ENCODE assay signal across 25 cellular contexts in the genomic region with DNA sequence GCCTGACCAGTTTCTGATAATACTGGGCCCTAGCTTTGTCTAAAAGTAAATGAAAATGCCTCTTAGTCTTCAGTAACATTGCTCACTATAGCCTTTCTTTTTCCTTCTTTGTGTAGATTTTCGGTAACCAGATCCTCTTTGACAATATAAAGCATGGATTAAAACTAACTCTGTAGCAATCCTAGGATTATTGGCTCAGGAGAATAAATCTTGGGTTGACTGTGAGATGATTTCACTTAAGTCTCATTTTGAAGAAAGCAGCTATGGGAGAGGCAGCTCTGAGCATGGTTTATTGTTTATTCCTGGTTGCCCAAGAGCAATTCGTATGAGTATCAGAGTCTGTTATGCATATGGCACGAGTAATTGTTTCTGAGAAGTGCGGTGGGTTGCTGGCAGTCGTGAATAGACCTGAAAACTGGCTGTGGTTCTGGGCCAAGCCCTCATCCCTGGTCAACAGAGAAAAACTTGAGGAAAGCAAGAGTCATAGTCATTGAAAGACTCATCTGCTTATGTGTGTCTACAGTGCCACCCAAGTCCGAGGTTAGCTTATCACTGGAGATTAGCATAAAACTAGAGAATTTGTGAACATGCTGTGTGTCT. TPM values are rescaled to one million over a fixed set of nuclear protein-coding genes. Genes with fewer than 3 reads are reported as not detected.
A peak's percentile ranks its signal among the peaks of the same experiment; 100 is the strongest.
DNase-seq lines count a peak whose midpoint lies in the region; ATAC-seq and TF ChIP-seq lines count a peak whose summit lies in the region.
"Had no signal": no experiment of that assay in that cellular context is flagged by ENCODE, and none has a peak within 500 bp of the region (broad histone marks: within the 10 kb centered on the region; RNA-seq: fewer than 3 reads in every experiment).

No MANE protein-coding gene starts in this region.

- no peaks in the 10 kb centered on the region for H3K27me3 Mint-ChIP-seq in activated CD4-positive, alpha-beta T cell treated with anti-CD3 and anti-CD28 coated beads for 36 hours
- H3K27me3 Mint-ChIP-seq in activated CD4-positive, alpha-beta T cell treated with anti-CD3 and anti-CD28 coated beads, Interleukin-2, amount 10 ng/mL, durations not matched to agents 7 days and 5 days = no peaks in the 10 kb centered on the region
- H3K27me3 Mint-ChIP-seq in activated T-helper 17 cell treated with anti-CD3 and anti-CD28 coated beads, Interleukin-2, amount 50 U/mL, for 72 hours = no peaks in the 10 kb centered on the region
- H3K27me3 Mint-ChIP-seq: effector memory CD8-positive, alpha-beta T cell had no signal

- no peaks in the 10 kb centered on the region for H4K20me1 ChIP-seq in hepatocyte (ENCODE audit: insufficient read depth, poor library complexity, severe bottlenecking)

- H3K27ac Mint-ChIP-seq in activated CD4-positive, alpha-beta T cell treated with anti-CD3 and anti-CD28 coated beads for 36 hours = peak overlapping the region; percentile 22
- H3K27ac Mint-ChIP-seq in activated CD4-positive, alpha-beta T cell treated with anti-CD3 and anti-CD28 coated beads, Interleukin-2, amount 10 ng/mL, durations not matched to agents 7 days and 5 days = no peak overlapping the region
- no peak overlapping the region for H3K27ac Mint-ChIP-seq in activated T-helper 17 cell treated with anti-CD3 and anti-CD28 coated beads, Interleukin-2, amount 50 U/mL, for 72 hours
- H3K27ac Mint-ChIP-seq: effector memory CD8-positive, alpha-beta T cell had no signal

- H3K36me3 ChIP-seq in hepatocyte (replicated peaks; ENCODE audit: insufficient read depth, low read depth) = no peaks in the 10 kb centered on the region
- H3K36me3 ChIP-seq: brain microvascular endothelial cell had no signal

- H3K36me3 Mint-ChIP-seq in activated CD4-positive, alpha-beta T cell treated with anti-CD3 and anti-CD28 coated beads for 36 hours (ENCODE audit: low read depth) = peaks cover 3% of the 10 kb centered on the region
- peaks cover 4% of the 10 kb centered on the region for H3K36me3 Mint-ChIP-seq in activated CD4-positive, alpha-beta T cell treated with anti-CD3 and anti-CD28 coated beads, Interleukin-2, amount 10 ng/mL, durations not matched to agents 7 days and 5 days (ENCODE audit: low read depth)
- H3K36me3 Mint-ChIP-seq in activated T-helper 17 cell treated with anti-CD3 and anti-CD28 coated beads, Interleukin-2, amount 50 U/mL, for 72 hours (ENCODE audit: low read depth) = peaks cover 22% of the 10 kb centered on the region

- H3K4me1 ChIP-seq in hepatocyte (ENCODE audit: insufficient read depth) = peaks cover 6% of the 10 kb centered on the region

- no peak overlapping the region for H2AFZ ChIP-seq in hepatocyte

- H3K9me2 ChIP-seq in hepatocyte (replicated peaks; ENCODE audit: insufficient read depth) = no peaks in the 10 kb centered on the region

- WGBS in hepatocyte (ENCODE audit: low lambda C conversion rate, missing lambda C conversion rate) = 74% methylated on average over 6 of the region's 6 CpGs

- no peak overlapping the region for H3K4me3 Mint-ChIP-seq in activated CD4-positive, alpha-beta T cell treated with anti-CD3 and anti-CD28 coated beads for 36 hours
- H3K4me3 Mint-ChIP-seq in activated CD4-positive, alpha-beta T cell treated with anti-CD3 and anti-CD28 coated beads, Interleukin-2, amount 10 ng/mL, durations not matched to agents 7 days and 5 days = no peak overlapping the region
- no peak overlapping the region for H3K4me3 Mint-ChIP-seq in activated T-helper 17 cell treated with anti-CD3 and anti-CD28 coated beads, Interleukin-2, amount 50 U/mL, for 72 hours
- H3K4me3 Mint-ChIP-seq: effector memory CD8-positive, alpha-beta T cell had no signal

- DNase-seq in activated CD4-positive, alpha-beta T cell treated with anti-CD3 and anti-CD28 coated beads for 36 hours = peak; percentile 43
- no peak for DNase-seq in activated CD4-positive, alpha-beta T cell treated with anti-CD3 and anti-CD28 coated beads, Interleukin-2, amount 10 ng/mL, durations not matched to agents 7 days and 5 days
- DNase-seq in AG10803 (ENCODE audit: low read depth) = peak; percentile 62
- DNase-seq in hepatocyte (ENCODE audit: low spot score) = no peak
- DNase-seq in HPDE6-E6E7 (ENCODE audit: extremely low spot score) = no peak
- no peak for DNase-seq in NCI-H1048 (lab: John Stamatoyannopoulos, UW)
- DNase-seq: activated CD4-positive, alpha-beta T cell treated with anti-CD3 and anti-CD28 coated beads, Interleukin-2, amount 50 U/mL, for 1 hour; brain microvascular endothelial cell; COR-L47; DND-41; effector memory CD8-positive, alpha-beta T cell; NCI-H187 treated with DMSO at 0.1 percent for 48 hours; NCI-H2227 treated with DMSO at 0.1 percent for 48 hours; NCI-H748 treated with DMSO at 0.1 percent for 48 hours; nucleus accumbens; small intestine; stimulated activated CD4-positive, alpha-beta T cell treated with anti-CD3 and anti-CD28 coated beads, Interleukin-4, amount 100 ng/mL, for 4 hours; trophoblast cell had no signal

- no peaks in the 10 kb centered on the region for H3K79me2 ChIP-seq in hepatocyte

- TF ChIP-seq CTCF in AG10803 (conservative IDR thresholded peaks at IDR 0.05; ENCODE audit: low read length) = no peak
- no peak for TF ChIP-seq CTCF in hepatocyte (IDR thresholded peaks at IDR 0.05; ENCODE audit: poor library complexity)

- H3K4me3 ChIP-seq in AG10803 (ENCODE audit: low read length) (no peak overlapping the region), hepatocyte (no peak overlapping the region)
- H3K4me3 ChIP-seq: GM12878, lung had no signal

- intact Hi-C loops in activated CD4-positive, alpha-beta T cell treated with anti-CD3 and anti-CD28 coated beads for 36 hours (cut with DNase I, micrococcal nuclease) = no loop called here

- CTCF ChIA-PET in activated CD4-positive, alpha-beta T cell treated with anti-CD3 and anti-CD28 coated beads for 36 hours (lab: Charles Lee) = interaction anchor here (0.7 to 2.9 kb wide), 3 partner anchors 15 to 1765 kb away, joined by 3 to 16 read pairs (median 4); no protein-coding TSS in a partner anchor
- CTCF ChIA-PET in activated CD4-positive, alpha-beta T cell treated with anti-CD3 and anti-CD28 coated beads, Interleukin-2, amount 10 ng/mL, durations not matched to agents 7 days and 5 days (lab: Charles Lee) = interaction anchor here (0.9 to 1.4 kb wide), 3 partner anchors 11 to 32 kb away, joined by 3 to 4 read pairs (median 3); no protein-coding TSS in a partner anchor

- no peak overlapping the region for H3K4me2 ChIP-seq in hepatocyte

- no peaks in the 10 kb centered on the region for H3K9me3 Mint-ChIP-seq in activated CD4-positive, alpha-beta T cell treated with anti-CD3 and anti-CD28 coated beads for 36 hours (ENCODE audit: low read depth)
- no peaks in the 10 kb centered on the region for H3K9me3 Mint-ChIP-seq in activated CD4-positive, alpha-beta T cell treated with anti-CD3 and anti-CD28 coated beads, Interleukin-2, amount 10 ng/mL, durations not matched to agents 7 days and 5 days
- H3K9me3 Mint-ChIP-seq in activated T-helper 17 cell treated with anti-CD3 and anti-CD28 coated beads, Interleukin-2, amount 50 U/mL, for 72 hours = no peaks in the 10 kb centered on the region
- H3K9me3 Mint-ChIP-seq: effector memory CD8-positive, alpha-beta T cell had no signal

- H3K4me1 Mint-ChIP-seq in activated CD4-positive, alpha-beta T cell treated with anti-CD3 and anti-CD28 coated beads for 36 hours = peaks cover 6% of the 10 kb centered on the region
- H3K4me1 Mint-ChIP-seq in activated CD4-positive, alpha-beta T cell treated with anti-CD3 and anti-CD28 coated beads, Interleukin-2, amount 10 ng/mL, durations not matched to agents 7 days and 5 days = no peaks in the 10 kb centered on the region
- H3K4me1 Mint-ChIP-seq in activated T-helper 17 cell treated with anti-CD3 and anti-CD28 coated beads, Interleukin-2, amount 50 U/mL, for 72 hours = peaks cover 5% of the 10 kb centered on the region

- H3K9me3 ChIP-seq in hepatocyte (ENCODE audit: low read depth) = no peaks in the 10 kb centered on the region

- POLR2A ChIA-PET in activated CD4-positive, alpha-beta T cell treated with anti-CD3 and anti-CD28 coated beads for 36 hours (lab: Charles Lee) = interaction anchor here (0.6 to 1.5 kb wide), 2 partner anchors 25 to 28 kb away, joined by 3 to 6 read pairs; no protein-coding TSS in a partner anchor
- POLR2A ChIA-PET in activated CD4-positive, alpha-beta T cell treated with anti-CD3 and anti-CD28 coated beads, Interleukin-2, amount 10 ng/mL, durations not matched to agents 7 days and 5 days (lab: Charles Lee) = no interaction called here

- no peaks in the 10 kb centered on the region for H3K27me3 ChIP-seq in hepatocyte
- H3K27me3 ChIP-seq: brain microvascular endothelial cell had no signal

- H3K27ac ChIP-seq in hepatocyte = peak overlapping the region; percentile 23
- H3K27ac ChIP-seq: brain microvascular endothelial cell had no signal

- peak; percentile 89 for ATAC-seq in activated CD4-positive, alpha-beta T cell treated with anti-CD3 and anti-CD28 coated beads for 36 hours
- ATAC-seq in activated T-helper 17 cell treated with anti-CD3 and anti-CD28 coated beads, Interleukin-2, amount 50 U/mL, for 72 hours (replicated peaks) = peak; percentile 88
- no peak for ATAC-seq in HG03457 (IDR thresholded peaks at IDR 0.05; ENCODE audit: unreplicated experiment)
- ATAC-seq: effector memory CD8-positive, alpha-beta T cell; GM12878 had no signal

RNA-seq across cellular contexts. Expression of gene DIXDC1, which starts 26.7 kb away (rescaled TPM):
- 10 to 100 TPM in 1 of 2 experiments, 1 to 10 TPM in 1; 10.0 to 14.0 TPM for total RNA-seq in activated CD4-positive, alpha-beta T cell treated with anti-CD3 and anti-CD28 coated beads for 36 hours
- total RNA-seq in activated CD4-positive, alpha-beta T cell treated with anti-CD3 and anti-CD28 coated beads, Interleukin-2, amount 10 ng/mL, durations not matched to agents 7 days and 5 days = 1 to 10 TPM; 3.1 to 4.1 TPM
- total RNA-seq in activated T-helper 17 cell treated with anti-CD3 and anti-CD28 coated beads, Interleukin-2, amount 50 U/mL, for 72 hours = 10 to 100 TPM; 11.3 to 27.4 TPM
- 14.7 and 18.4 TPM in 2 replicates for total RNA-seq in hepatocyte
- 5.2 and 8.2 TPM in 2 replicates for polyA plus RNA-seq in hepatocyte

RNA-seq across cellular contexts. Expression of gene C11orf52, which starts 45.2 kb away (rescaled TPM):
- total RNA-seq in activated CD4-positive, alpha-beta T cell treated with anti-CD3 and anti-CD28 coated beads for 36 hours = not detected
- under 1 TPM in 1 of 2 experiments, not detected in 1; 0.27 TPM for total RNA-seq in activated CD4-positive, alpha-beta T cell treated with anti-CD3 and anti-CD28 coated beads, Interleukin-2, amount 10 ng/mL, durations not matched to agents 7 days and 5 days
- not detected for total RNA-seq in activated T-helper 17 cell treated with anti-CD3 and anti-CD28 coated beads, Interleukin-2, amount 50 U/mL, for 72 hours
- 8.7 and 14.8 TPM in 2 replicates for total RNA-seq in hepatocyte
- 21.1 and 23.7 TPM in 2 replicates for polyA plus RNA-seq in hepatocyte
- total RNA-seq: GM12878, HT1080, OCI-LY7 had no signal
- polyA plus RNA-seq: GM12878 had no signal

RNA-seq across cellular contexts. Expression of gene HSPB2, which starts 51.4 kb away (rescaled TPM):
- not detected for total RNA-seq in activated CD4-positive, alpha-beta T cell treated with anti-CD3 and anti-CD28 coated beads for 36 hours
- total RNA-seq in activated CD4-positive, alpha-beta T cell treated with anti-CD3 and anti-CD28 coated beads, Interleukin-2, amount 10 ng/mL, durations not matched to agents 7 days and 5 days = not detected
- under 1 TPM in 1 of 2 donors, not detected in 1; 0.32 TPM for total RNA-seq in activated T-helper 17 cell treated with anti-CD3 and anti-CD28 coated beads, Interleukin-2, amount 50 U/mL, for 72 hours
- total RNA-seq in hepatocyte = not detected in 2 replicates
- polyA plus RNA-seq in hepatocyte = 0.19 and 0.29 TPM in 2 replicates
- total RNA-seq: glomerular endothelial cell, GM12878, HT1080, OCI-LY7 had no signal
- polyA plus RNA-seq: GM12878 had no signal

RNA-seq across cellular contexts. Expression of gene CRYAB, which starts 52.3 kb away (rescaled TPM):
- not detected for total RNA-seq in activated CD4-positive, alpha-beta T cell treated with anti-CD3 and anti-CD28 coated beads for 36 hours
- total RNA-seq in activated CD4-positive, alpha-beta T cell treated with anti-CD3 and anti-CD28 coated beads, Interleukin-2, amount 10 ng/mL, durations not matched to agents 7 days and 5 days = not detected
- total RNA-seq in activated T-helper 17 cell treated with anti-CD3 and anti-CD28 coated beads, Interleukin-2, amount 50 U/mL, for 72 hours = not detected
- total RNA-seq in hepatocyte = 15.7 and 20.5 TPM in 2 replicates
- polyA plus RNA-seq in hepatocyte = 64.8 and 123 TPM in 2 replicates
- total RNA-seq: GM12878, HT1080, OCI-LY7 had no signal

Comparison
In these comparisons a context has a peak if more than half of its experiments do, and no peak if none do; other contexts are left out.
1. DNase-seq: peak in activated CD4-positive, alpha-beta T cell treated with anti-CD3 and anti-CD28 coated beads for 36 hours (single experiment) and AG10803 (single experiment); none in activated CD4-positive, alpha-beta T cell treated with anti-CD3 and anti-CD28 coated beads, Interleukin-2, amount 10 ng/mL, durations not matched to agents 7 days and 5 days (single experiment), hepatocyte (single experiment), HPDE6-E6E7 (single experiment) and NCI-H1048 (single experiment).